26 cellular contexts compared by ENCODE assay signal in genomic region chr4:52317981-52318380, GRCh38.
"Had no signal": no experiment of that assay in that cellular context is flagged by ENCODE, and none has a peak within 500 bp of the region (broad histone marks: within the 10 kb centered on the region; RNA-seq: fewer than 3 reads in every experiment).

No MANE protein-coding gene starts in this region.

- H3K27me3 ChIP-seq: cardiac muscle cell, colonic mucosa, heart left ventricle, neutrophil, right lobe of liver, stomach, thyroid gland had no signal

- H3K4me1 Mint-ChIP-seq: activated CD4-positive, alpha-beta T cell treated with anti-CD3 and anti-CD28 coated beads for 36 hours; naive B cell; stimulated activated effector memory CD8-positive, alpha-beta T cell treated with anti-CD3 and anti-CD28 coated beads, Interleukin-12 subunit alpha, Interleukin-12 subunit beta, amount 100 ng/mL, for 72 hours had no signal

- H3K27ac Mint-ChIP-seq: activated CD4-positive, alpha-beta T cell treated with anti-CD3 and anti-CD28 coated beads for 36 hours; activated naive CD8-positive, alpha-beta T cell; activated T-cell treated with anti-CD3 and anti-CD28 coated beads, Interleukin-2, amount 50 U/mL, for 72 hours; naive B cell; nephron progenitor cell; stimulated activated effector memory CD8-positive, alpha-beta T cell treated with anti-CD3 and anti-CD28 coated beads, Interleukin-12 subunit alpha, Interleukin-12 subunit beta, amount 100 ng/mL, for 72 hours had no signal

- DNase-seq: activated CD4-positive, alpha-beta T cell treated with anti-CD3 and anti-CD28 coated beads for 36 hours; activated CD4-positive, CD25-positive, alpha-beta regulatory T cell; activated naive CD4-positive, alpha-beta T cell treated with Interleukin-2 at 50 U/mL for 16 hours; activated T-cell treated with anti-CD3 and anti-CD28 coated beads for 4 hours; activated T-cell treated with anti-CD3 and anti-CD28 coated beads, Interleukin-2, amount 50 U/mL, for 72 hours; anterior cingulate cortex; cerebellar nuclear complex; colonic mucosa; effector CD8-positive, alpha-beta T cell; erythroblast; heart left ventricle; hypothalamus; left ventricle myocardium superior; naive B cell; nephron progenitor cell; right lobe of liver; stimulated activated CD4-positive, alpha-beta T cell treated with anti-CD3 and anti-CD28 coated beads, Interleukin-12 subunit alpha, Interleukin-12 subunit beta, amount 100 ng/mL, for 4 hours; stimulated activated CD4-positive, alpha-beta T cell treated with anti-CD3 and anti-CD28 coated beads, Interleukin-4, amount 100 ng/mL, for 24 hours; stomach; T-helper 1 cell; thyroid gland had no signal

- H3K27ac ChIP-seq: cardiac muscle cell, colonic mucosa, heart left ventricle, neutrophil, right lobe of liver, stomach, thyroid gland had no signal

- H3K9me3 ChIP-seq: colonic mucosa, neutrophil, right lobe of liver, stomach, thyroid gland had no signal

- ATAC-seq: activated CD4-positive, alpha-beta T cell treated with anti-CD3 and anti-CD28 coated beads for 36 hours; activated T-cell treated with anti-CD3 and anti-CD28 coated beads, Interleukin-2, amount 50 U/mL, for 72 hours; heart left ventricle; left ventricle myocardium superior; right lobe of liver; stimulated activated effector memory CD8-positive, alpha-beta T cell treated with anti-CD3 and anti-CD28 coated beads, Interleukin-12 subunit alpha, Interleukin-12 subunit beta, amount 100 ng/mL, for 72 hours had no signal

- H3K4me3 Mint-ChIP-seq: activated CD4-positive, alpha-beta T cell treated with anti-CD3 and anti-CD28 coated beads for 36 hours; activated naive CD8-positive, alpha-beta T cell; activated T-cell treated with anti-CD3 and anti-CD28 coated beads, Interleukin-2, amount 50 U/mL, for 72 hours; naive B cell; nephron progenitor cell; stimulated activated effector memory CD8-positive, alpha-beta T cell treated with anti-CD3 and anti-CD28 coated beads, Interleukin-12 subunit alpha, Interleukin-12 subunit beta, amount 100 ng/mL, for 72 hours had no signal

- FAIRE-seq: endometrium had no signal

- H3K4me1 ChIP-seq: colonic mucosa, heart left ventricle, right lobe of liver, stomach, thyroid gland had no signal

- H3K36me3 Mint-ChIP-seq: activated naive CD8-positive, alpha-beta T cell; naive B cell; stimulated activated effector memory CD8-positive, alpha-beta T cell treated with anti-CD3 and anti-CD28 coated beads, Interleukin-12 subunit alpha, Interleukin-12 subunit beta, amount 100 ng/mL, for 72 hours had no signal

- H3K4me3 ChIP-seq: cardiac muscle cell, colonic mucosa, heart left ventricle, right lobe of liver, stomach, thyroid gland had no signal

- H3K36me3 ChIP-seq: cardiac muscle cell, colonic mucosa, heart left ventricle, neutrophil, right lobe of liver, stomach, thyroid gland had no signal

- H3K27me3 Mint-ChIP-seq: activated CD4-positive, alpha-beta T cell treated with anti-CD3 and anti-CD28 coated beads for 36 hours had no signal
